Comparison of ENCODE assay signal across 8 cellular contexts in genomic region chr1:205750683-205751651, GRCh38. TPM values are rescaled to one million over a fixed set of nuclear protein-coding genes. Genes with fewer than 3 reads are reported as not detected.
DNase-seq lines count a peak whose midpoint lies in the region; TF ChIP-seq lines count a peak whose summit lies in the region.

No MANE protein-coding gene starts in this region.

- H3K36me3 ChIP-seq in A673 (ENCODE audit: insufficient read depth, low read length, poor library complexity, severe bottlenecking) = peaks cover 18% of the 10 kb centered on the region
- H3K36me3 ChIP-seq in HAP-1 (replicated peaks) = peaks cover 13% of the 10 kb centered on the region
- H3K36me3 ChIP-seq in iPS-20b (ENCODE audit: insufficient read depth, low read depth, low read length) = peaks cover 20% of the 10 kb centered on the region
- no peaks in the 10 kb centered on the region for H3K36me3 ChIP-seq in suprapubic skin

- no peaks in the 10 kb centered on the region for H3K9me3 ChIP-seq in A673 (ENCODE audit: low read depth, low read length, poor library complexity, severe bottlenecking)
- H3K9me3 ChIP-seq in HAP-1 = no peaks in the 10 kb centered on the region
- H3K9me3 ChIP-seq in iPS-20b (ENCODE audit: insufficient read depth, low read depth, low read length) = no peaks in the 10 kb centered on the region
- H3K9me3 ChIP-seq in suprapubic skin = no peaks in the 10 kb centered on the region

- intact Hi-C loops in A673 (cut with micrococcal nuclease; ENCODE audit: unreplicated experiment) = no loop called here
- intact Hi-C loops in activated T-helper 1 cell treated with anti-CD3 and anti-CD28 coated beads, Interleukin-12 subunit alpha, Interleukin-12 subunit beta, Interleukin-2, Interleukin-4 antibody, amounts not matched to agents 30 ng/mL and 10 ng/mL and 1 ng/mL, durations not matched to agents 14 hours and 24 hours and 36 hours (cut with micrococcal nuclease) = loop anchor here (1.0 to 5.0 kb wide), 4 partner anchors 10 to 101 kb away; partner anchors contain the start of genes PM20D1 and SLC41A1

- DNase-seq in A673 (ENCODE audit: low spot score) = peak; percentile 36
- no peak for DNase-seq in HAP-1 (ENCODE audit: low spot score in 2 of 2)
- DNase-seq in activated T-helper 1 cell treated with anti-CD3 and anti-CD28 coated beads, Interleukin-12 subunit alpha, Interleukin-12 subunit beta, Interleukin-2, Interleukin-4 antibody, amounts not matched to agents 30 ng/mL and 10 ng/mL and 1 ng/mL, durations not matched to agents 14 hours and 24 hours and 36 hours (ENCODE audit: low spot score) = no peak
- no peak for DNase-seq in suprapubic skin (ENCODE audit: low spot score in 2 of 2)
- no peak for DNase-seq in GOT3 (lab: John Stamatoyannopoulos, UW)
- DNase-seq in activated CD4-positive, alpha-beta T cell treated with anti-CD3 and anti-CD28 coated beads for 1 hour = no peak
- no peak for DNase-seq in RKO (ENCODE audit: low spot score)

- no TSS peak for BruUV-seq in A673 (replicated peaks; lab: Mats Ljungman, UMichigan)

- TF ChIP-seq CTCF in A673 (conservative IDR thresholded peaks at IDR 0.05; ENCODE audit: low read depth, low read length) = no peak
- no peak for TF ChIP-seq CTCF in suprapubic skin (IDR thresholded peaks at IDR 0.05)

- H3K4me3 ChIP-seq in A673 (ENCODE audit: low read depth, low read length, poor library complexity, severe bottlenecking) (peak overlapping the region; percentile 78), HAP-1 (peak overlapping the region; percentile 82), iPS-20b (ENCODE audit: low read length) (peak overlapping the region; percentile 96), suprapubic skin (peak overlapping the region; percentile 94)

- in situ Hi-C loops in HAP-1 (cut with MboI; ENCODE audit: low sequenced_read_pairs) = no loop called here

- TF ChIP-seq EP300 in suprapubic skin (IDR thresholded peaks at IDR 0.05) = no peak

- H3K27ac Mint-ChIP-seq in activated T-helper 1 cell treated with anti-CD3 and anti-CD28 coated beads, Interleukin-12 subunit alpha, Interleukin-12 subunit beta, Interleukin-2, Interleukin-4 antibody, amounts not matched to agents 30 ng/mL and 10 ng/mL and 1 ng/mL, durations not matched to agents 14 hours and 24 hours and 36 hours = peak overlapping the region; percentile 97

- H3K27me3 Mint-ChIP-seq in activated T-helper 1 cell treated with anti-CD3 and anti-CD28 coated beads, Interleukin-12 subunit alpha, Interleukin-12 subunit beta, Interleukin-2, Interleukin-4 antibody, amounts not matched to agents 30 ng/mL and 10 ng/mL and 1 ng/mL, durations not matched to agents 14 hours and 24 hours and 36 hours (ENCODE audit: insufficient read depth) = no peaks in the 10 kb centered on the region

- H3K27ac ChIP-seq in A673 (ENCODE audit: low read depth, low read length, poor library complexity, severe bottlenecking) = peak overlapping the region; percentile 96
- peak overlapping the region; percentile 84 for H3K27ac ChIP-seq in iPS-20b (ENCODE audit: low read length)
- peak overlapping the region; percentile 100 for H3K27ac ChIP-seq in suprapubic skin

- H3K9me3 Mint-ChIP-seq in activated T-helper 1 cell treated with anti-CD3 and anti-CD28 coated beads, Interleukin-12 subunit alpha, Interleukin-12 subunit beta, Interleukin-2, Interleukin-4 antibody, amounts not matched to agents 30 ng/mL and 10 ng/mL and 1 ng/mL, durations not matched to agents 14 hours and 24 hours and 36 hours = no peaks in the 10 kb centered on the region

- H3K4me1 ChIP-seq in A673 (ENCODE audit: insufficient read depth, low read length, poor library complexity, severe bottlenecking) (peaks cover 20% of the 10 kb centered on the region), HAP-1 (peaks cover 13% of the 10 kb centered on the region), iPS-20b (ENCODE audit: insufficient read depth, low read length) (peaks cover 18% of the 10 kb centered on the region; the same call in 1 of the 2 replicates), suprapubic skin (peaks cover 26% of the 10 kb centered on the region)

- 57% methylated on average over 14 of the region's 14 CpGs for WGBS in suprapubic skin

- H3K9ac ChIP-seq in iPS-20b (ENCODE audit: low read depth, low read length) = peak overlapping the region; percentile 88

- peak overlapping the region; percentile 94 for H3K4me3 Mint-ChIP-seq in activated T-helper 1 cell treated with anti-CD3 and anti-CD28 coated beads, Interleukin-12 subunit alpha, Interleukin-12 subunit beta, Interleukin-2, Interleukin-4 antibody, amounts not matched to agents 30 ng/mL and 10 ng/mL and 1 ng/mL, durations not matched to agents 14 hours and 24 hours and 36 hours

- H3K36me3 Mint-ChIP-seq in activated T-helper 1 cell treated with anti-CD3 and anti-CD28 coated beads, Interleukin-12 subunit alpha, Interleukin-12 subunit beta, Interleukin-2, Interleukin-4 antibody, amounts not matched to agents 30 ng/mL and 10 ng/mL and 1 ng/mL, durations not matched to agents 14 hours and 24 hours and 36 hours (ENCODE audit: low read depth) = peaks cover 20% of the 10 kb centered on the region

- POLR2A ChIA-PET in A673 (lab: Charles Lee; ENCODE audit: low non-redundant PET) = no interaction called here

- CTCF ChIA-PET in A673 (lab: Charles Lee) = no interaction called here

- H3K4me1 Mint-ChIP-seq in activated T-helper 1 cell treated with anti-CD3 and anti-CD28 coated beads, Interleukin-12 subunit alpha, Interleukin-12 subunit beta, Interleukin-2, Interleukin-4 antibody, amounts not matched to agents 30 ng/mL and 10 ng/mL and 1 ng/mL, durations not matched to agents 14 hours and 24 hours and 36 hours (ENCODE audit: low read depth) = peaks cover 42% of the 10 kb centered on the region

- no peak for TF ChIP-seq POLR2A in suprapubic skin (IDR thresholded peaks at IDR 0.05)

- no peaks in the 10 kb centered on the region for H3K27me3 ChIP-seq in A673 (replicated peaks; ENCODE audit: insufficient read depth, low read depth, low read length, poor library complexity)
- no peaks in the 10 kb centered on the region for H3K27me3 ChIP-seq in HAP-1 (ENCODE audit: low read depth)
- H3K27me3 ChIP-seq in iPS-20b (ENCODE audit: insufficient read depth, low read length) = 0 out of 2 replicates have a peak, but pooled peaks cover 9% of the 10 kb centered on the region
- no peaks in the 10 kb centered on the region for H3K27me3 ChIP-seq in suprapubic skin

RNA-seq across cellular contexts. Expression of gene NUCKS1, which starts 1.0 kb away (rescaled TPM):
- total RNA-seq in A673 (2021) (437 and 468 TPM in 2 replicates), suprapubic skin (10 to 100 TPM; 48.7 to 73.0 (median 60.3) TPM)
- 146 and 147 TPM in 2 replicates for total RNA-seq in activated T-helper 1 cell treated with anti-CD3 and anti-CD28 coated beads, Interleukin-12 subunit alpha, Interleukin-12 subunit beta, Interleukin-2, Interleukin-4 antibody, amounts not matched to agents 30 ng/mL and 10 ng/mL and 1 ng/mL, durations not matched to agents 14 hours and 24 hours and 36 hours

RNA-seq across cellular contexts. Expression of gene RAB29, which starts 24.3 kb away (rescaled TPM):
- 7.9 and 9.5 TPM in 2 replicates for total RNA-seq in A673 (2021)
- total RNA-seq in activated T-helper 1 cell treated with anti-CD3 and anti-CD28 coated beads, Interleukin-12 subunit alpha, Interleukin-12 subunit beta, Interleukin-2, Interleukin-4 antibody, amounts not matched to agents 30 ng/mL and 10 ng/mL and 1 ng/mL, durations not matched to agents 14 hours and 24 hours and 36 hours = 37.2 and 38.1 TPM in 2 replicates
- total RNA-seq in suprapubic skin = 10 to 100 TPM in 2 of 4 donors, 1 to 10 TPM in 2; 9.7 to 15.4 (median 12.1) TPM
